Comparison of ENCODE assay signal across 7 cellular contexts in genomic region chr11:69157156-69157821, GRCh38. TPM values are rescaled to one million over a fixed set of nuclear protein-coding genes. Genes with fewer than 3 reads are reported as not detected.
DNase-seq lines count a peak whose midpoint lies in the region; ATAC-seq lines count a peak whose summit lies in the region.

No MANE protein-coding gene starts in this region.

- ATAC-seq in HG03442 (IDR thresholded peaks at IDR 0.05; ENCODE audit: unreplicated experiment) (no peak), HG02623 (IDR thresholded peaks at IDR 0.05; ENCODE audit: unreplicated experiment) (no peak)

- DNase-seq in H4 (ENCODE audit: low spot score): peak; percentile 62
- peak; percentile 81 for DNase-seq in inferior parietal cortex (ENCODE audit: extremely low spot score)
- peak; percentile 59 to 98 (median 85) for DNase-seq in substantia nigra (lab: John Stamatoyannopoulos, UW)
- no peak for DNase-seq in T-helper 1 cell

- H3K27ac ChIP-seq in angular gyrus (ENCODE audit: low read depth, low read length): peak overlapping the region; percentile 80
- peak overlapping the region; percentile 89 for H3K27ac ChIP-seq in substantia nigra (ENCODE audit: low read depth, low read length, poor library complexity, severe bottlenecking)

RNA-seq across cellular contexts. Expression of gene SMIM38, which starts 1.6 kb away (rescaled TPM):
- total RNA-seq in H4 (2014; rRNA removed; shearing (Covaris generic)): not detected in 2 replicates

Comparison
In these comparisons a context has a peak if more than half of its experiments do, and no peak if none do; other contexts are left out.
1. DNase-seq: peak in H4 (single experiment), inferior parietal cortex (single experiment) and substantia nigra (49 of 49); none in T-helper 1 cell (0 of 5).